ENCODE assay signal across 14 cellular contexts in the genomic region with DNA sequence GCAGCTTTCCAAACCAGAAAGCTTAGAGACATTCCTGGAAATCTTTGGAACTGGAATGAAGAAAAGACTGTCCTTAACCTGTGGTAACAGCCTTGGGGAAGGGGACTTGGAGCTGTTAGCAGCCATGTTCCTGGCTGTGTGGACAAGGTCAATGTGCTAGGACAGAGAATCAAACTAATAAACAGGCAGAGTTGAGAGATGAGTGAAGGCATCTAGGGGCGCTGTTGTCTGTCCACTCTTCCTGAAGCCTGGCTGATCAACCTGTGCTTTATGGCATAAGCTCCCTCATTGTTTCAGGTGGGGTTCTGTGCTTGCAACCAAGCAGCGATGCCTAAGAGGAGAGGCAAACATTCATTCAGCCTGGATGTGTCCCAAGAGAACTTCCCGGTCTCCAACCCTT. TPM values are rescaled to one million over a fixed set of nuclear protein-coding genes. Genes with fewer than 3 reads are reported as not detected.
A peak's percentile ranks its signal among the peaks of the same experiment; 100 is the strongest.
DNase-seq lines count a peak whose midpoint lies in the region; ATAC-seq, FAIRE-seq and TF ChIP-seq lines count a peak whose summit lies in the region.
"Had no signal": no experiment of that assay in that cellular context is flagged by ENCODE, and none has a peak within 500 bp of the region (broad histone marks: within the 10 kb centered on the region; RNA-seq: fewer than 3 reads in every experiment).

No MANE protein-coding gene starts in this region.

- no peaks in the 10 kb centered on the region for H3K36me3 ChIP-seq in HepG2 (replicated peaks in 1 of 2; ENCODE audit: control insufficient read depth in 1 of 2, insufficient read depth in 2 of 2, low read length in 2 of 2)
- no peaks in the 10 kb centered on the region for H3K36me3 ChIP-seq in right lobe of liver
- no peaks in the 10 kb centered on the region for H3K36me3 ChIP-seq in bronchial epithelial cell (ENCODE audit: control insufficient read depth, insufficient read depth, low read length)
- H3K36me3 ChIP-seq in testis (ENCODE audit: low read depth, missing control alignments): no peaks in the 10 kb centered on the region
- H3K36me3 ChIP-seq: BLaER1 treated with 17β-estradiol and CSF1 and Interleukin-3, amounts not matched to agents 10 nM and 100 nM had no signal

- POLR2A ChIA-PET in HepG2 (lab: Yijun Ruan, JAX): no interaction called here

- in situ Hi-C loops in HepG2 (cut with HindIII; ENCODE audit: extremely low pct_ligation_motif_present, low pct_unique_long_range_greater_than_20kb): no loop called here

- H3K9me3 ChIP-seq in HepG2 (ENCODE audit: low read length) (no peaks in the 10 kb centered on the region), right lobe of liver (no peaks in the 10 kb centered on the region), testis (no peaks in the 10 kb centered on the region)

- CTCF ChIA-PET in HepG2 (lab: Yijun Ruan, JAX; ENCODE audit: low intra/inter-chr PET ratio, low total read pairs): no interaction called here

- peaks cover 20% of the 10 kb centered on the region for H3K4me1 ChIP-seq in HepG2 (ENCODE audit: insufficient read depth, low read length)
- H3K4me1 ChIP-seq in right lobe of liver: no peaks in the 10 kb centered on the region
- peaks cover 5% of the 10 kb centered on the region for H3K4me1 ChIP-seq in testis

- H3K27ac ChIP-seq in HepG2 (ENCODE audit: extremely low read length, insufficient read depth, low read length) (no peak overlapping the region), right lobe of liver (no peak overlapping the region), testis (no peak overlapping the region)
- H3K27ac ChIP-seq: 22Rv1 had no signal

- H3K9ac ChIP-seq in HepG2 (ENCODE audit: insufficient read depth, low read depth, low read length): no peak overlapping the region
- H3K9ac ChIP-seq: BLaER1 treated with 17β-estradiol and CSF1 and Interleukin-3, amounts not matched to agents 10 nM and 100 nM had no signal

- H3K27me3 ChIP-seq in HepG2 (ENCODE audit: control insufficient read depth in 1 of 2, insufficient read depth in 2 of 2, low read length in 2 of 2): no peaks in the 10 kb centered on the region
- no peaks in the 10 kb centered on the region for H3K27me3 ChIP-seq in right lobe of liver
- no peaks in the 10 kb centered on the region for H3K27me3 ChIP-seq in bronchial epithelial cell (ENCODE audit: control insufficient read depth, insufficient read depth, low read length)
- H3K27me3 ChIP-seq in testis: no peaks in the 10 kb centered on the region
- H3K27me3 ChIP-seq: BLaER1 treated with 17β-estradiol and CSF1 and Interleukin-3, amounts not matched to agents 10 nM and 100 nM had no signal

- no peaks in the 10 kb centered on the region for H4K20me1 ChIP-seq in HepG2 (ENCODE audit: insufficient read depth, low read length)
- H4K20me1 ChIP-seq: BLaER1 treated with 17β-estradiol and CSF1 and Interleukin-3, amounts not matched to agents 10 nM and 100 nM had no signal

- 50% methylated on average over 3 of the region's 3 CpGs for WGBS in HepG2 (ENCODE audit: low lambda C conversion rate)
- WGBS in right lobe of liver (ENCODE audit: insufficient coverage, low coverage, low lambda C conversion rate, missing lambda C conversion rate): 81% methylated on average over 3 of the region's 3 CpGs
- WGBS in testis, 2 donors: 74 to 75% methylated on average over 3 of the region's 3 CpGs

- H3K4me3 ChIP-seq in HepG2 (replicated peaks in 1 of 3; ENCODE audit: insufficient read depth in 1 of 3, low read depth in 2 of 3, low read length in 3 of 3) (no peak overlapping the region), right lobe of liver (no peak overlapping the region), bronchial epithelial cell (ENCODE audit: low read depth, low read length) (no peak overlapping the region), testis (no peak overlapping the region)
- H3K4me3 ChIP-seq: BLaER1 treated with 17β-estradiol and CSF1 and Interleukin-3, amounts not matched to agents 10 nM and 100 nM had no signal

- TF ChIP-seq EP300 in HepG2 (IDR thresholded peaks at IDR 0.05; ENCODE audit: low read depth in 2 of 2, low read length in 2 of 2) (no peak), HepG2 (CRISPR knock-in tag; IDR thresholded peaks at IDR 0.05; ENCODE audit: borderline replicate concordance) (no peak)

- BruUV-seq in HepG2 (replicated peaks; lab: Mats Ljungman, UMichigan): no TSS peak

- 0 out of 2 replicates have a peak, but pooled peaks have one; percentile 5 for TF ChIP-seq CTCF in HepG2 (CRISPR knock-in tag; IDR thresholded peaks at IDR 0.05)
- no peak for TF ChIP-seq CTCF in right lobe of liver (IDR thresholded peaks at IDR 0.05)
- no peak for TF ChIP-seq CTCF in bronchial epithelial cell (IDR thresholded peaks at IDR 0.05; ENCODE audit: insufficient read depth, low read length, severe bottlenecking)
- no peak for TF ChIP-seq CTCF in testis (IDR thresholded peaks at IDR 0.05)

- TF ChIP-seq POLR2A in HepG2 (IDR thresholded peaks at IDR 0.05; ENCODE audit: insufficient read depth in 1 of 2, low read depth in 2 of 2, low read length in 2 of 2): no peak
- no peak for TF ChIP-seq POLR2A in right lobe of liver (IDR thresholded peaks at IDR 0.05)
- no peak for TF ChIP-seq POLR2A in testis (IDR thresholded peaks at IDR 0.05)

- peak overlapping the region in 4 of 6 donors; percentile 76 to 93 (median 87) for H3K27ac Mint-ChIP-seq in naive B cell
- H3K27ac Mint-ChIP-seq: CD4-positive, CD25-positive, alpha-beta regulatory T cell had no signal

- H3K9me3 Mint-ChIP-seq in naive B cell: peaks cover 0 to 4% (median 0%) of the 10 kb centered on the region in 7 donors

- peaks cover 49 to 58% (median 49%) of the 10 kb centered on the region in 3 donors for H3K4me1 Mint-ChIP-seq in naive B cell
- H3K4me1 Mint-ChIP-seq: CD4-positive, CD25-positive, alpha-beta regulatory T cell had no signal

- H3K27me3 Mint-ChIP-seq in naive B cell: no peaks in the 10 kb centered on the region

- H3K4me3 Mint-ChIP-seq in naive B cell: peak overlapping the region in 3 of 8 donors; percentile 34 to 67 (median 42)
- H3K4me3 Mint-ChIP-seq: CD4-positive, CD25-positive, alpha-beta regulatory T cell had no signal

- TF ChIP-seq RAD21 in HepG2 (CRISPR knock-in tag; IDR thresholded peaks at IDR 0.05): no peak

- H3K79me2 ChIP-seq in HepG2 (ENCODE audit: insufficient read depth, low read length): no peaks in the 10 kb centered on the region

- ATAC-seq in HepG2 (peak; percentile 69; the same call in 2 of the 3 replicates), right lobe of liver (no peak), naive B cell (ENCODE audit: low read depth in 2 of 2) (no peak), HG03354 (IDR thresholded peaks at IDR 0.05; ENCODE audit: poor library complexity, severe bottlenecking, unreplicated experiment) (no peak)

- no peak overlapping the region for H2AFZ ChIP-seq in HepG2 (ENCODE audit: low read length)

- DNase-seq in HepG2 (ENCODE audit: low spot score) (no peak), right lobe of liver (no peak), bronchial epithelial cell (ENCODE audit: low read depth) (no peak), naive B cell (no peak), testis (no peak)
- no peak for DNase-seq in activated CD4-positive, alpha-beta T cell treated with anti-CD3 and anti-CD28 coated beads for 4 hours
- DNase-seq: AML-193; CD4-positive, CD25-positive, alpha-beta regulatory T cell; DMS53; GF-D8 had no signal

- H3K36me3 Mint-ChIP-seq in naive B cell: no peaks in the 10 kb centered on the region
- H3K36me3 Mint-ChIP-seq: CD4-positive, CD25-positive, alpha-beta regulatory T cell had no signal

- intact Hi-C loops in HepG2 (cut with micrococcal nuclease; ENCODE audit: unreplicated experiment): no loop called here
- intact Hi-C loops in right lobe of liver (cut with DNase I): no loop called here
- intact Hi-C loops in testis (cut with DNase I; ENCODE audit: low total_unique reads): no loop called here

- FAIRE-seq in HepG2 (lab: Jason Lieb, UNC) (peak; percentile 80), bronchial epithelial cell (lab: Jason Lieb, UNC) (peak; percentile 13)
- FAIRE-seq: H54 had no signal

- no peak overlapping the region for H3K4me2 ChIP-seq in HepG2 (ENCODE audit: low read depth, low read length)

RNA-seq across cellular contexts. Expression of gene ZNF860, which starts 19.3 kb away (rescaled TPM):
- total RNA-seq in HepG2 (2016; rRNA removed; fragmentation: Illumina TruSeq; extraction: Trizol): 0.55 and 0.66 TPM in 2 replicates
- not detected in 2 replicates for total RNA-seq in HepG2 (2016; cell fraction: cytosol; rRNA removed; fragmentation: Illumina TruSeq; extraction: Trizol; ENCODE audit: low read depth)
- 0.54 TPM in 2 replicates for total RNA-seq in HepG2 (2016; cell fraction: insoluble cytoplasmic fraction; rRNA removed; fragmentation: Illumina TruSeq; extraction: Trizol)
- total RNA-seq in HepG2 (2016; cell fraction: membrane; rRNA removed; fragmentation: Illumina TruSeq; extraction: Trizol): 0.28 and 0.53 TPM in 2 replicates
- 0.63 and 1.2 TPM in 2 replicates for total RNA-seq in HepG2 (2016; cell fraction: nucleus; rRNA removed; fragmentation: Illumina TruSeq; extraction: Trizol)
- polyA plus RNA-seq in HepG2 (2011; rRNA removed): 0.51 and 0.73 TPM in 2 replicates
- 0.31 and 0.36 TPM in 2 replicates for polyA plus RNA-seq in HepG2 (2011; cell fraction: cytosol; rRNA removed)
- 0.37 and 0.59 TPM in 2 replicates for polyA plus RNA-seq in HepG2 (2011; cell fraction: nucleus; rRNA removed)
- 0.23 and 0.52 TPM in 2 replicates for polyA plus RNA-seq in HepG2 (2012)
- not detected in 2 replicates for polyA plus RNA-seq in HepG2 (2016; cell fraction: cytosol; fragmentation: Illumina TruSeq; extraction: Trizol; ENCODE audit: low read depth)
- 0.76 and 0.84 TPM in 2 replicates for polyA plus RNA-seq in HepG2 (2016; cell fraction: insoluble cytoplasmic fraction; fragmentation: Illumina TruSeq; extraction: Trizol; ENCODE audit: low read depth)
- 0.13 and 0.15 TPM in 2 replicates for polyA plus RNA-seq in HepG2 (2016; cell fraction: membrane; fragmentation: Illumina TruSeq; extraction: Trizol; ENCODE audit: low read depth)
- 0.71 and 1.2 TPM in 2 replicates for polyA plus RNA-seq in HepG2 (2016; cell fraction: nucleus; fragmentation: Illumina TruSeq; extraction: Trizol; ENCODE audit: insufficient read depth, low read depth)
- polyA minus RNA-seq in HepG2 (2011; rRNA and poly(A)+ RNA removed; ENCODE audit: low replicate concordance): 2.4 and 7.7 TPM in 2 replicates
- polyA minus RNA-seq in HepG2 (2011; cell fraction: cytosol; rRNA and poly(A)+ RNA removed): 0.53 TPM in 1 of 2 replicates, not detected in the other
- polyA minus RNA-seq in HepG2 (2011; cell fraction: nucleus; rRNA and poly(A)+ RNA removed): 2.4 and 3.1 TPM in 2 replicates
- under 1 TPM in 5 of 6 experiments, not detected in 1; 0.06 to 0.39 (median 0.13) TPM for total RNA-seq in right lobe of liver
- 2.8 and 3.7 TPM in 2 replicates for total RNA-seq in bronchial epithelial cell
- 10 to 100 TPM in 5 of 6 donors, 1 to 10 TPM in 1; 9.1 to 32.2 (median 12.2) TPM for polyA plus RNA-seq in naive B cell (ENCODE audit: low read depth in 6 of 6)
- 1 to 10 TPM; 4.0 to 6.2 TPM for total RNA-seq in testis
- polyA plus RNA-seq in testis (ENCODE audit: insufficient read depth, low read depth, low replicate concordance): 1.5 TPM
- total RNA-seq: CD4-positive, CD25-positive, alpha-beta regulatory T cell had no signal
- polyA plus RNA-seq: CD4-positive, CD25-positive, alpha-beta regulatory T cell had no signal

RNA-seq across cellular contexts. Expression of gene OSBPL10, which starts 19.8 kb away (rescaled TPM):
- total RNA-seq in HepG2 (2016; rRNA removed; fragmentation: Illumina TruSeq; extraction: Trizol) (10.3 and 10.4 TPM in 2 replicates), right lobe of liver (10 to 100 TPM in 1 of 6 experiments, 1 to 10 TPM in 5; 2.2 to 13.0 (median 3.7) TPM), bronchial epithelial cell (18.1 and 20.5 TPM in 2 replicates), testis (100 to 1,000 TPM; 160 to 175 TPM)
- 15.7 and 16.3 TPM in 2 replicates for total RNA-seq in HepG2 (2016; cell fraction: cytosol; rRNA removed; fragmentation: Illumina TruSeq; extraction: Trizol; ENCODE audit: low read depth)
- 9.3 and 10.1 TPM in 2 replicates for total RNA-seq in HepG2 (2016; cell fraction: insoluble cytoplasmic fraction; rRNA removed; fragmentation: Illumina TruSeq; extraction: Trizol)
- total RNA-seq in HepG2 (2016; cell fraction: membrane; rRNA removed; fragmentation: Illumina TruSeq; extraction: Trizol): 10.0 and 10.5 TPM in 2 replicates
- 13.6 and 13.9 TPM in 2 replicates for total RNA-seq in HepG2 (2016; cell fraction: nucleus; rRNA removed; fragmentation: Illumina TruSeq; extraction: Trizol)
- polyA plus RNA-seq in HepG2 (2011; rRNA removed) (19.5 and 28.6 TPM in 2 replicates), naive B cell (ENCODE audit: low read depth in 6 of 6) (10 to 100 TPM; 28.7 to 65.6 (median 40.0) TPM), testis (ENCODE audit: insufficient read depth, low read depth, low replicate concordance) (113 TPM)
- 15.3 and 24.4 TPM in 2 replicates for polyA plus RNA-seq in HepG2 (2011; cell fraction: cytosol; rRNA removed)
- polyA plus RNA-seq in HepG2 (2011; cell fraction: nucleus; rRNA removed): 25.7 and 37.4 TPM in 2 replicates
- 15.1 and 15.2 TPM in 2 replicates for polyA plus RNA-seq in HepG2 (2012)
- 3.0 and 3.8 TPM in 2 replicates for polyA plus RNA-seq in HepG2 (2016; cell fraction: cytosol; fragmentation: Illumina TruSeq; extraction: Trizol; ENCODE audit: low read depth)
- polyA plus RNA-seq in HepG2 (2016; cell fraction: insoluble cytoplasmic fraction; fragmentation: Illumina TruSeq; extraction: Trizol; ENCODE audit: low read depth): 9.7 and 12.3 TPM in 2 replicates
- polyA plus RNA-seq in HepG2 (2016; cell fraction: membrane; fragmentation: Illumina TruSeq; extraction: Trizol; ENCODE audit: low read depth): 5.5 and 5.6 TPM in 2 replicates
- polyA plus RNA-seq in HepG2 (2016; cell fraction: nucleus; fragmentation: Illumina TruSeq; extraction: Trizol; ENCODE audit: insufficient read depth, low read depth): 8.8 and 10.8 TPM in 2 replicates
- polyA minus RNA-seq in HepG2 (2011; rRNA and poly(A)+ RNA removed; ENCODE audit: low replicate concordance): 52.4 and 58.7 TPM in 2 replicates
- 23.8 and 35.0 TPM in 2 replicates for polyA minus RNA-seq in HepG2 (2011; cell fraction: cytosol; rRNA and poly(A)+ RNA removed)
- 44.6 and 59.5 TPM in 2 replicates for polyA minus RNA-seq in HepG2 (2011; cell fraction: nucleus; rRNA and poly(A)+ RNA removed)
